11 cellular contexts compared by ENCODE assay signal in genomic region chr22:23889620-23890019, GRCh38.
"Had no signal": no experiment of that assay in that cellular context is flagged by ENCODE, and none has a peak within 500 bp of the region (broad histone marks: within the 10 kb centered on the region; RNA-seq: fewer than 3 reads in every experiment).

No MANE protein-coding gene starts in this region.

- H3K9me3 ChIP-seq: pancreas had no signal

- ATAC-seq: pancreas had no signal

- H3K9me3 Mint-ChIP-seq: activated CD4-positive, alpha-beta memory T cell treated with anti-CD3 and anti-CD28 coated beads for 36 hours; activated naive CD8-positive, alpha-beta T cell treated with anti-CD3 and anti-CD28 coated beads, Interleukin-2, amount 10 ng/mL, durations not matched to agents 7 days and 5 days; stimulated activated naive CD8-positive, alpha-beta T cell treated with anti-CD3 and anti-CD28 coated beads, Interleukin-15, Interleukin-2, amounts not matched to agents 100 ng/mL and 50 ng/mL, for 24 hours; T-helper 2 cell treated with Interferon-gamma antibody and Interleukin-4, amounts not matched to agents 5 μg/mL and 100 μg/mL, for 36 hours had no signal

- H3K27ac ChIP-seq: pancreas had no signal

- H3K4me3 ChIP-seq: pancreas had no signal

- DNase-seq: activated CD4-positive, alpha-beta memory T cell treated with anti-CD3 and anti-CD28 coated beads for 36 hours; activated gamma-delta T cell; activated naive CD8-positive, alpha-beta T cell treated with anti-CD3 and anti-CD28 coated beads, Interleukin-2, amount 10 ng/mL, durations not matched to agents 7 days and 5 days; activated T-cell treated with anti-CD3 and anti-CD28 coated beads, Interleukin-2, amount 50 U/mL, for 48 hours; cortex of kidney; effector memory CD4-positive, alpha-beta T cell; stimulated activated CD4-positive, alpha-beta T cell treated with anti-CD3 and anti-CD28 coated beads, Interleukin-15, amount 100 ng/mL, for 24 hours; stimulated activated CD4-positive, alpha-beta T cell treated with anti-CD3 and anti-CD28 coated beads, Interleukin-4, amount 100 ng/mL, for 24 hours had no signal

- H3K4me3 Mint-ChIP-seq: activated CD4-positive, alpha-beta memory T cell treated with anti-CD3 and anti-CD28 coated beads for 36 hours; activated naive CD8-positive, alpha-beta T cell treated with anti-CD3 and anti-CD28 coated beads, Interleukin-2, amount 10 ng/mL, durations not matched to agents 7 days and 5 days; stimulated activated naive CD8-positive, alpha-beta T cell treated with anti-CD3 and anti-CD28 coated beads, Interleukin-15, Interleukin-2, amounts not matched to agents 100 ng/mL and 50 ng/mL, for 24 hours; T-helper 2 cell treated with Interferon-gamma antibody and Interleukin-4, amounts not matched to agents 5 μg/mL and 100 μg/mL, for 36 hours had no signal

- H3K27me3 Mint-ChIP-seq: activated CD4-positive, alpha-beta memory T cell treated with anti-CD3 and anti-CD28 coated beads for 36 hours; activated naive CD8-positive, alpha-beta T cell treated with anti-CD3 and anti-CD28 coated beads, Interleukin-2, amount 10 ng/mL, durations not matched to agents 7 days and 5 days; stimulated activated naive CD8-positive, alpha-beta T cell treated with anti-CD3 and anti-CD28 coated beads, Interleukin-15, Interleukin-2, amounts not matched to agents 100 ng/mL and 50 ng/mL, for 24 hours had no signal

- H3K27ac Mint-ChIP-seq: activated CD4-positive, alpha-beta memory T cell treated with anti-CD3 and anti-CD28 coated beads for 36 hours; activated naive CD8-positive, alpha-beta T cell treated with anti-CD3 and anti-CD28 coated beads, Interleukin-2, amount 10 ng/mL, durations not matched to agents 7 days and 5 days; stimulated activated naive CD8-positive, alpha-beta T cell treated with anti-CD3 and anti-CD28 coated beads, Interleukin-15, Interleukin-2, amounts not matched to agents 100 ng/mL and 50 ng/mL, for 24 hours; T-helper 2 cell treated with Interferon-gamma antibody and Interleukin-4, amounts not matched to agents 5 μg/mL and 100 μg/mL, for 36 hours had no signal

- H3K27me3 ChIP-seq: pancreas had no signal
